ENCODE assay signal across 8 cellular contexts in genomic region chr11:115503886-115504278, GRCh38. TPM values are rescaled to one million over a fixed set of nuclear protein-coding genes. Genes with fewer than 3 reads are reported as not detected.
DNase-seq lines count a peak whose midpoint lies in the region; ATAC-seq and TF ChIP-seq lines count a peak whose summit lies in the region.

No MANE protein-coding gene starts in this region.

- H3K27ac Mint-ChIP-seq in brain: peak overlapping the region; percentile 87 to 98 (median 92)

- DNase-seq in BE2C: no peak
- no peak for DNase-seq in lung (ENCODE audit: low spot score)
- DNase-seq in uterus: no peak
- no peak for DNase-seq in posterior vena cava (ENCODE audit: low spot score)
- no peak for DNase-seq in NCI-H146 (lab: John Stamatoyannopoulos, UW)
- DNase-seq in NCI-H1694 treated with DMSO at 0.1 percent for 48 hours (lab: John Stamatoyannopoulos, UW): no peak

- TF ChIP-seq POLR2A in uterus (IDR thresholded peaks at IDR 0.05): no peak

- no peaks in the 10 kb centered on the region for H3K36me3 ChIP-seq in BE2C
- H3K36me3 ChIP-seq in lung (ENCODE audit: control insufficient read depth in 2 of 2, insufficient read depth in 2 of 2, low read length in 2 of 2): no peaks in the 10 kb centered on the region
- H3K36me3 ChIP-seq in uterus: no peaks in the 10 kb centered on the region

- no peaks in the 10 kb centered on the region for H3K9me3 Mint-ChIP-seq in brain

- H3K4me3 ChIP-seq in BE2C (ENCODE audit: low read depth, low read length) (peak overlapping the region; percentile 97), lung (peak overlapping the region; percentile 83), uterus (peak overlapping the region; percentile 46 to 67)

- H3K9me3 ChIP-seq in BE2C: no peaks in the 10 kb centered on the region
- peaks cover 0 to 2% of the 10 kb centered on the region in 2 donors for H3K9me3 ChIP-seq in lung (ENCODE audit: control insufficient read depth in 2 of 2, insufficient read depth in 1 of 2, low read length in 1 of 2)
- H3K9me3 ChIP-seq in uterus: no peaks in the 10 kb centered on the region

- peaks cover 3% of the 10 kb centered on the region for H3K27me3 Mint-ChIP-seq in brain

- intact Hi-C loops in uterus (cut with DNase I; ENCODE audit: low total_unique reads): no loop called here
- intact Hi-C loops in posterior vena cava (cut with DNase I): loop anchor here (5.0 to 10.0 kb wide), 2 partner anchors 169 to 1217 kb away; no protein-coding TSS in a partner anchor

- H3K36me3 Mint-ChIP-seq in brain: no peaks in the 10 kb centered on the region

- TF ChIP-seq CTCF in BE2C (IDR thresholded peaks at IDR 0.05; ENCODE audit: low read depth, low read length) (no peak), brain (conservative IDR thresholded peaks at IDR 0.05) (no peak), lung (IDR thresholded peaks at IDR 0.05; ENCODE audit: control extremely low read depth, extremely low read depth) (no peak), uterus (IDR thresholded peaks at IDR 0.05) (no peak)

- peaks cover 11% of the 10 kb centered on the region; the same call in 1 of the 2 replicates for H3K4me1 ChIP-seq in BE2C
- H3K4me1 ChIP-seq in lung (ENCODE audit: control insufficient read depth in 2 of 2, insufficient read depth in 2 of 2, low read length in 2 of 2): peaks cover 4 to 8% of the 10 kb centered on the region in 2 donors
- H3K4me1 ChIP-seq in uterus: peaks cover 0 to 7% of the 10 kb centered on the region in 2 donors

- WGBS in lung, 2 donors: 0 to 1% methylated on average over 11 to 15 of the region's 15 CpGs

- H3K4me1 Mint-ChIP-seq in brain: peaks cover 16% of the 10 kb centered on the region

- H3K27ac ChIP-seq in lung (ENCODE audit: low read depth in 1 of 2, low read length in 1 of 2) (peak overlapping the region; percentile 40 to 87), uterus (peak overlapping the region; percentile 72 to 83)

- H3K27me3 ChIP-seq in BE2C (no peaks in the 10 kb centered on the region), lung (ENCODE audit: control insufficient read depth, insufficient read depth) (no peaks in the 10 kb centered on the region), uterus (peaks cover 0 to 3% of the 10 kb centered on the region in 2 donors)

- H3K4me3 Mint-ChIP-seq in brain: peak overlapping the region in 4 of 5 experiments; percentile 90 to 95 (median 92)

- peak; percentile 17 for ATAC-seq in HG03196 (IDR thresholded peaks at IDR 0.05; ENCODE audit: unreplicated experiment)
- no peak for ATAC-seq in lung (ENCODE audit: insufficient read depth, low FRiP score)

RNA-seq across cellular contexts. Expression of gene CADM1, which starts 0.3 kb away (rescaled TPM):
- 201 TPM for polyA plus RNA-seq in BE2C (2012; ENCODE audit: insufficient read depth, insufficient read length, low read depth)
- polyA plus RNA-seq in brain (ENCODE audit: insufficient read depth, low read depth, low replicate concordance) (68.5 TPM), lung (10 to 100 TPM; 31.7 to 64.6 TPM)
- total RNA-seq in lung (100 to 1,000 TPM in 1 of 2 donors, 10 to 100 TPM in 1; 91.3 to 243 TPM), uterus (10 to 100 TPM in 3 of 4 donors, 1 to 10 TPM in 1; 7.4 to 61.5 (median 28.5) TPM), posterior vena cava (1 to 10 TPM; 2.5 to 5.5 TPM)
